In the genomic region with DNA sequence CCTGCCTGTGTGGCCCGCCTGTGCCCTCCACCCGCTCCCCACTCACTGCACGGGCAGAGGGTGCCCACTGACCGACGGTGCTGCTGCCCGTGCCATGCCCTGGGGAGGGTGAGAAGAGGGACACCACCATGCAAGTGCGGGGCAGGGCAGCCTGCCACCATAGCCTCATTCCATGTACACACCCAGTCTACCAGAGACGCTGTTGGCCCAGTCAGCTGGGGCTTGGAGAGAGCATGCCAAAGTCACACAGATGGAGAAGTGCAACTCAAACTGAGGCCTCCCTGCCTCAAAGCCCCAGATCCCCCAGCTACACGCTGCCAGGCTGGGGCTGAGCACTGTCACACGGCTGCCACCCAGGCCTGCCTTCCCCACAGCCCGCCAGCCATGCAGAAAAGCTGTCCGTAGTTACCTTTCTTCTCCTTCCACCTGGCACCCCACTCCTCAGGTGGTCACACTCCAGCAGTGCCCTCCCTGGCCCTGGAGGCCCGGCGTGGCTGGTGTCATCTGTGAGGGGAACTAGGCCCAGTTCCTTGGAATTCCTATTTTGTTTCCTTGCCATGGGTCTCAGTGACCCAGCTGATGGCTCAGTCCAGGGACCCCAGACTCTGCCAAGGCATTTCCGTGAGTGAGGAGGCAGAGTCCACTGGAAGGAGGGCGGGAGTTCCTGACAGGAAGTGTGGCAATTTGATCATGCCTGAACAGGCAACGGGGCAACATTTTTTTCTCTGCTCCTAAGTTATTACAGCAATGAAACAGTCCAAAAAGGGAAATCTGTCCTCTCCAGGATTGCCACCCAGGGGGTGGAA, we compare ENCODE assay signal across 10 cellular contexts. TPM values are rescaled to one million over a fixed set of nuclear protein-coding genes. Genes with fewer than 3 reads are reported as not detected.
DNase-seq lines count a peak whose midpoint lies in the region; TF ChIP-seq lines count a peak whose summit lies in the region.
"Had no signal": no experiment of that assay in that cellular context is flagged by ENCODE, and none has a peak within 500 bp of the region (broad histone marks: within the 10 kb centered on the region; RNA-seq: fewer than 3 reads in every experiment).

A gene (minus strand): TSS at position 627 of the 806 bp plus-strand sequence. CDS start 68 bp downstream, at position 559.

- peaks cover 7% of the 10 kb centered on the region for H3K27me3 Mint-ChIP-seq in activated CD4-positive, alpha-beta T cell treated with anti-CD3 and anti-CD28 coated beads, Interleukin-2, amount 10 ng/mL, durations not matched to agents 24 days and 14 days

- peak within 1 kb of the TSS; percentile 19 to 22 for H3K9ac ChIP-seq in liver (ENCODE audit: low read depth in 1 of 2, low read length in 2 of 2)

- no peaks in the 10 kb centered on the region for H3K36me3 Mint-ChIP-seq in activated CD4-positive, alpha-beta T cell treated with anti-CD3 and anti-CD28 coated beads, Interleukin-2, amount 10 ng/mL, durations not matched to agents 24 days and 14 days (ENCODE audit: low read depth)
- H3K36me3 Mint-ChIP-seq: immature natural killer cell had no signal

- H3K9me3 Mint-ChIP-seq in activated CD4-positive, alpha-beta T cell treated with anti-CD3 and anti-CD28 coated beads, Interleukin-2, amount 10 ng/mL, durations not matched to agents 24 days and 14 days, result no peaks in the 10 kb centered on the region
- H3K9me3 Mint-ChIP-seq: immature natural killer cell had no signal

- intact Hi-C loops in activated CD4-positive, alpha-beta T cell treated with anti-CD3 and anti-CD28 coated beads, Interleukin-2, amount 10 ng/mL, durations not matched to agents 24 days and 14 days (cut with micrococcal nuclease), result no loop called here

- peak within 1 kb of the TSS; percentile 7 for H3K27ac ChIP-seq in cingulate gyrus (ENCODE audit: low read depth, low read length)
- H3K27ac ChIP-seq in liver (ENCODE audit: low read depth in 1 of 2, low read length in 2 of 2), result peak within 1 kb of the TSS; percentile 64 to 81
- peak within 1 kb of the TSS; percentile 56 for H3K27ac ChIP-seq in temporal lobe (ENCODE audit: low read depth, low read length)

- peak within 1 kb of the TSS; percentile 46 to 56 (median 52) for H3K4me3 ChIP-seq in liver (ENCODE audit: low read depth in 1 of 3, low read length in 3 of 3)

- H3K27me3 ChIP-seq in liver (ENCODE audit: control insufficient read depth in 4 of 4, insufficient read depth in 4 of 4, low read length in 3 of 4), result no peaks in the 10 kb centered on the region

- peak in 1 of 2 donors; percentile 39 for TF ChIP-seq RAD21 in liver (IDR thresholded peaks at IDR 0.05)

- TF ChIP-seq CTCF in liver (IDR thresholded peaks at IDR 0.05; ENCODE audit: low read depth, low read length, missing input control), result no peak

- H3K4me1 Mint-ChIP-seq in activated CD4-positive, alpha-beta T cell treated with anti-CD3 and anti-CD28 coated beads, Interleukin-2, amount 10 ng/mL, durations not matched to agents 24 days and 14 days, result peaks cover 15% of the 10 kb centered on the region

- no peak within 1 kb of the TSS for H3K4me3 Mint-ChIP-seq in activated CD4-positive, alpha-beta T cell treated with anti-CD3 and anti-CD28 coated beads, Interleukin-2, amount 10 ng/mL, durations not matched to agents 24 days and 14 days

- H3K4me1 ChIP-seq in liver (ENCODE audit: control insufficient read depth in 4 of 4, insufficient read depth in 4 of 4, low read length in 3 of 4), result peaks cover 20 to 71% (median 49%) of the 10 kb centered on the region in 4 donors

- WGBS in liver, result 35% methylated on average over 17 of the region's 17 CpGs

- no peaks in the 10 kb centered on the region for H3K36me3 ChIP-seq in liver (ENCODE audit: control insufficient read depth in 4 of 4, insufficient read depth in 3 of 4, low read depth in 1 of 4, low read length in 3 of 4)

- H3K9me3 ChIP-seq in liver (ENCODE audit: control insufficient read depth in 4 of 4, low read length in 3 of 4), result no peaks in the 10 kb centered on the region

- DNase-seq in Kasumi-1 (lab: John Stamatoyannopoulos, UW) (peak; percentile 54 to 66), NAMALWA (ENCODE audit: low spot score) (no peak), NCI-H2081 treated with DMSO at 0.1 percent for 48 hours (lab: John Stamatoyannopoulos, UW) (no peak), NCI-H748 treated with DMSO at 0.1 percent for 48 hours (lab: John Stamatoyannopoulos, UW) (no peak)
- no peak for DNase-seq in activated CD4-positive, alpha-beta T cell treated with anti-CD3 and anti-CD28 coated beads, Interleukin-2, amount 10 ng/mL, durations not matched to agents 24 days and 14 days
- DNase-seq: immature natural killer cell had no signal

- H3K27ac Mint-ChIP-seq in activated CD4-positive, alpha-beta T cell treated with anti-CD3 and anti-CD28 coated beads, Interleukin-2, amount 10 ng/mL, durations not matched to agents 24 days and 14 days, result no peak within 1 kb of the TSS

TF ChIP-seq in liver, 16 proteins besides CTCF, POLR2A, EP300 and RAD21:
- TF ChIP-seq SP1 (IDR thresholded peaks at IDR 0.05), result peak; percentile 83
- peak; percentile 84 to 91 for TF ChIP-seq HNF4A (conservative IDR thresholded peaks at IDR 0.05)
- TF ChIP-seq, protein P1, sequence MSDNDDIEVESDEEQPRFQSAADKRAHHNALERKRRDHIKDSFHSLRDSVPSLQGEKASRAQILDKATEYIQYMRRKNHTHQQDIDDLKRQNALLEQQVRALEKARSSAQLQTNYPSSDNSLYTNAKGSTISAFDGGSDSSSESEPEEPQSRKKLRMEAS (IDR thresholded peaks at IDR 0.05), result peak; percentile 91
- TF ChIP-seq JUND (IDR thresholded peaks at IDR 0.05), result peak in 1 of 2 donors; percentile 24
- TF ChIP-seq, protein P2, sequence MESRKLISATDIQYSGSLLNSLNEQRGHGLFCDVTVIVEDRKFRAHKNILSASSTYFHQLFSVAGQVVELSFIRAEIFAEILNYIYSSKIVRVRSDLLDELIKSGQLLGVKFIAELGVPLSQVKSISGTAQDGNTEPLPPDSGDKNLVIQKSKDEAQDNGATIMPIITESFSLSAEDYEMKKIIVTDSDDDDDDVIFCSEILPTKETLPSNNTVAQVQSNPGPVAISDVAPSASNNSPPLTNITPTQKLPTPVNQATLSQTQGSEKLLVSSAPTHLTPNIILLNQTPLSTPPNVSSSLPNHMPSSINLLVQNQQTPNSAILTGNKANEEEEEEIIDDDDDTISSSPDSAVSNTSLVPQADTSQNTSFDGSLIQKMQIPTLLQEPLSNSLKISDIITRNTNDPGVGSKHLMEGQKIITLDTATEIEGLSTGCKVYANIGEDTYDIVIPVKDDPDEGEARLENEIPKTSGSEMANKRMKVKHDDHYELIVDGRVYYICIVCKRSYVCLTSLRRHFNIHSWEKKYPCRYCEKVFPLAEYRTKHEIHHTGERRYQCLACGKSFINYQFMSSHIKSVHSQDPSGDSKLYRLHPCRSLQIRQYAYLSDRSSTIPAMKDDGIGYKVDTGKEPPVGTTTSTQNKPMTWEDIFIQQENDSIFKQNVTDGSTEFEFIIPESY (IDR thresholded peaks at IDR 0.05), result no peak
- TF ChIP-seq, protein P3, sequence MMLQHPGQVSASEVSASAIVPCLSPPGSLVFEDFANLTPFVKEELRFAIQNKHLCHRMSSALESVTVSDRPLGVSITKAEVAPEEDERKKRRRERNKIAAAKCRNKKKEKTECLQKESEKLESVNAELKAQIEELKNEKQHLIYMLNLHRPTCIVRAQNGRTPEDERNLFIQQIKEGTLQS (IDR thresholded peaks at IDR 0.05), result peak; percentile 27
- TF ChIP-seq, protein P4, sequence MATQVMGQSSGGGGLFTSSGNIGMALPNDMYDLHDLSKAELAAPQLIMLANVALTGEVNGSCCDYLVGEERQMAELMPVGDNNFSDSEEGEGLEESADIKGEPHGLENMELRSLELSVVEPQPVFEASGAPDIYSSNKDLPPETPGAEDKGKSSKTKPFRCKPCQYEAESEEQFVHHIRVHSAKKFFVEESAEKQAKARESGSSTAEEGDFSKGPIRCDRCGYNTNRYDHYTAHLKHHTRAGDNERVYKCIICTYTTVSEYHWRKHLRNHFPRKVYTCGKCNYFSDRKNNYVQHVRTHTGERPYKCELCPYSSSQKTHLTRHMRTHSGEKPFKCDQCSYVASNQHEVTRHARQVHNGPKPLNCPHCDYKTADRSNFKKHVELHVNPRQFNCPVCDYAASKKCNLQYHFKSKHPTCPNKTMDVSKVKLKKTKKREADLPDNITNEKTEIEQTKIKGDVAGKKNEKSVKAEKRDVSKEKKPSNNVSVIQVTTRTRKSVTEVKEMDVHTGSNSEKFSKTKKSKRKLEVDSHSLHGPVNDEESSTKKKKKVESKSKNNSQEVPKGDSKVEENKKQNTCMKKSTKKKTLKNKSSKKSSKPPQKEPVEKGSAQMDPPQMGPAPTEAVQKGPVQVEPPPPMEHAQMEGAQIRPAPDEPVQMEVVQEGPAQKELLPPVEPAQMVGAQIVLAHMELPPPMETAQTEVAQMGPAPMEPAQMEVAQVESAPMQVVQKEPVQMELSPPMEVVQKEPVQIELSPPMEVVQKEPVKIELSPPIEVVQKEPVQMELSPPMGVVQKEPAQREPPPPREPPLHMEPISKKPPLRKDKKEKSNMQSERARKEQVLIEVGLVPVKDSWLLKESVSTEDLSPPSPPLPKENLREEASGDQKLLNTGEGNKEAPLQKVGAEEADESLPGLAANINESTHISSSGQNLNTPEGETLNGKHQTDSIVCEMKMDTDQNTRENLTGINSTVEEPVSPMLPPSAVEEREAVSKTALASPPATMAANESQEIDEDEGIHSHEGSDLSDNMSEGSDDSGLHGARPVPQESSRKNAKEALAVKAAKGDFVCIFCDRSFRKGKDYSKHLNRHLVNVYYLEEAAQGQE (IDR thresholded peaks at IDR 0.05), result peak; percentile 40
- TF ChIP-seq GABPA (IDR thresholded peaks at IDR 0.05 in 1 of 2, conservative IDR thresholded peaks at IDR 0.05 in 1 of 2), result peak; percentile 70 to 83
- peak; percentile 23 for TF ChIP-seq NR2F2 (IDR thresholded peaks at IDR 0.05)
- TF ChIP-seq FOXA1 (IDR thresholded peaks at IDR 0.05), result peak; percentile 27
- peak; percentile 53 to 76 for TF ChIP-seq RXRA (IDR thresholded peaks at IDR 0.05)
- TF ChIP-seq FOXA2 (IDR thresholded peaks at IDR 0.05), result no peak
- peak; percentile 66 to 84 for TF ChIP-seq EGR1 (IDR thresholded peaks at IDR 0.05; ENCODE audit: low read depth in 2 of 2)
- TF ChIP-seq TAF1 (conservative IDR thresholded peaks at IDR 0.05), result no peak
- peak; percentile 75 for TF ChIP-seq YY1 (IDR thresholded peaks at IDR 0.05)
- peak; percentile 79 for TF ChIP-seq HNF4G (IDR thresholded peaks at IDR 0.05)

RNA-seq across cellular contexts. Expression of the gene that starts here (rescaled TPM):
- total RNA-seq in liver, result 10 to 100 TPM; 25.7 to 49.0 TPM
- polyA plus RNA-seq in liver, result 10 to 100 TPM in 1 of 2 donors, 1 to 10 TPM in 1; 6.2 to 17.5 TPM
- 1.7 TPM for total RNA-seq in temporal lobe
- total RNA-seq in activated CD4-positive, alpha-beta T cell treated with anti-CD3 and anti-CD28 coated beads, Interleukin-2, amount 10 ng/mL, durations not matched to agents 24 days and 14 days, result 1.6 and 2.4 TPM in 2 replicates
- total RNA-seq: NCI-H460 had no signal

Comparison
In these comparisons a context has a peak if more than half of its experiments do, and no peak if none do; other contexts are left out.
1. DNase-seq: peak in Kasumi-1 (2 of 2); none in NAMALWA (single experiment), activated CD4-positive, alpha-beta T cell treated with anti-CD3 and anti-CD28 coated beads, Interleukin-2, amount 10 ng/mL, durations not matched to agents 24 days and 14 days (single experiment), NCI-H2081 treated with DMSO at 0.1 percent for 48 hours (single experiment) and NCI-H748 treated with DMSO at 0.1 percent for 48 hours (single experiment).
2. H3K27ac ChIP-seq: peak in every context shown above with its lines; median percentile 72 in liver; 56 in temporal lobe; 7 in cingulate gyrus.